17 cellular contexts compared by ENCODE assay signal in genomic region chr15:85700767-85701166, GRCh38.
A peak's percentile ranks its signal among the peaks of the same experiment; 100 is the strongest.
DNase-seq lines count a peak whose midpoint lies in the region; ATAC-seq and TF ChIP-seq lines count a peak whose summit lies in the region.
"Had no signal": no experiment of that assay in that cellular context is flagged by ENCODE, and none has a peak within 500 bp of the region (broad histone marks: within the 10 kb centered on the region; RNA-seq: fewer than 3 reads in every experiment).

No MANE protein-coding gene starts in this region.

- DNase-seq in activated naive CD4-positive, alpha-beta T cell treated with anti-CD3 and anti-CD28 coated beads, Interleukin-2, amount 10 ng/mL, durations not matched to agents 7 days and 5 days, result no peak
- DNase-seq in activated naive CD4-positive, alpha-beta T cell treated with anti-CD3 and anti-CD28 coated beads, Interleukin-2, amount 50 U/mL, for 16 hours, result no peak
- DNase-seq in endothelial cell (ENCODE audit: low spot score) (no peak), thyroid gland (no peak), left colon (no peak), ecto neural progenitor cell (ENCODE audit: low spot score) (no peak)
- no peak for DNase-seq in activated CD8-positive, alpha-beta memory T cell treated with anti-CD3 and anti-CD28 coated beads, Interleukin-2, amount 50 U/mL, for 48 hours
- DNase-seq: H9; hippocampal formation; midbrain; NCI-H146; NCI-H2227 treated with DMSO at 0.1 percent for 48 hours; nucleus accumbens; RPMI8226; stimulated activated naive CD4-positive, alpha-beta T cell treated with Interleukin-2 at 50 U/mL for 16 hours; trophoblast cell had no signal

- H3K4me3 Mint-ChIP-seq in activated naive CD4-positive, alpha-beta T cell treated with anti-CD3 and anti-CD28 coated beads, Interleukin-2, amount 10 ng/mL, durations not matched to agents 7 days and 5 days, result no peak overlapping the region
- H3K4me3 Mint-ChIP-seq in endothelial cell (ENCODE audit: unreplicated experiment), result no peak overlapping the region
- H3K4me3 Mint-ChIP-seq: H9 had no signal

- H3K27me3 Mint-ChIP-seq in activated naive CD4-positive, alpha-beta T cell treated with anti-CD3 and anti-CD28 coated beads, Interleukin-2, amount 10 ng/mL, durations not matched to agents 7 days and 5 days, result no peaks in the 10 kb centered on the region
- H3K27me3 Mint-ChIP-seq in endothelial cell (ENCODE audit: unreplicated experiment), result peaks cover 9% of the 10 kb centered on the region

- H3K4me2 ChIP-seq in OCI-LY1 (ENCODE audit: low read length), result no peak overlapping the region

- H3K9me3 Mint-ChIP-seq in activated naive CD4-positive, alpha-beta T cell treated with anti-CD3 and anti-CD28 coated beads, Interleukin-2, amount 10 ng/mL, durations not matched to agents 7 days and 5 days, result no peaks in the 10 kb centered on the region
- H3K9me3 Mint-ChIP-seq in endothelial cell (ENCODE audit: unreplicated experiment), result no peaks in the 10 kb centered on the region
- H3K9me3 Mint-ChIP-seq: H9 had no signal

- no peak overlapping the region for H2AFZ ChIP-seq in OCI-LY1 (ENCODE audit: low read length)

- no peak overlapping the region for H3K4me3 ChIP-seq in OCI-LY1 (ENCODE audit: low read depth, low read length, poor library complexity, severe bottlenecking)
- H3K4me3 ChIP-seq in thyroid gland (replicated peaks in 1 of 3), result no peak overlapping the region

- peak overlapping the region; percentile 76 for H3K27ac Mint-ChIP-seq in activated naive CD4-positive, alpha-beta T cell treated with anti-CD3 and anti-CD28 coated beads, Interleukin-2, amount 10 ng/mL, durations not matched to agents 7 days and 5 days
- H3K27ac Mint-ChIP-seq in endothelial cell (ENCODE audit: unreplicated experiment), result peak overlapping the region; percentile 59
- H3K27ac Mint-ChIP-seq: H9 had no signal

- peak overlapping the region; percentile 91 for H3K27ac ChIP-seq in OCI-LY1 (ENCODE audit: low read depth, low read length, poor library complexity, severe bottlenecking)
- H3K27ac ChIP-seq in thyroid gland, result peak overlapping the region in 2 of 3 donors; percentile 2 to 100

- WGBS in thyroid gland, 2 donors, result 92 to 93% methylated on average over 3 of the region's 3 CpGs

- no peak for TF ChIP-seq POLR2A in thyroid gland (IDR thresholded peaks at IDR 0.05)

- H3F3A ChIP-seq in OCI-LY1 (ENCODE audit: insufficient read depth, low read length), result 0 out of 2 replicates have a peak, but pooled peaks cover 5% of the 10 kb centered on the region

- intact Hi-C loops in thyroid gland (cut with DNase I), result no loop called here
- intact Hi-C loops in left colon (cut with DNase I, micrococcal nuclease), result no loop called here

- no peaks in the 10 kb centered on the region for H4K20me1 ChIP-seq in OCI-LY1 (ENCODE audit: insufficient read depth, low read length)

- H3K9me3 ChIP-seq in OCI-LY1 (ENCODE audit: low read length) (no peaks in the 10 kb centered on the region), thyroid gland (no peaks in the 10 kb centered on the region)

- H3K36me3 ChIP-seq in OCI-LY1 (ENCODE audit: insufficient read depth, low read length) (peaks cover 35% of the 10 kb centered on the region), thyroid gland (peaks cover 6 to 10% of the 10 kb centered on the region in 2 donors)

- H3K79me2 ChIP-seq in OCI-LY1 (ENCODE audit: insufficient read depth, low read length), result peaks cover 23% of the 10 kb centered on the region

- H3K9ac ChIP-seq in OCI-LY1 (ENCODE audit: low read length), result no peak overlapping the region

- H3K27me3 ChIP-seq in OCI-LY1 (ENCODE audit: insufficient read depth, low read length), result no peaks in the 10 kb centered on the region
- no peaks in the 10 kb centered on the region for H3K27me3 ChIP-seq in thyroid gland

- H3K9me2 ChIP-seq in OCI-LY1 (ENCODE audit: low read depth, low read length), result no peaks in the 10 kb centered on the region

- CTCF ChIA-PET in activated naive CD4-positive, alpha-beta T cell treated with anti-CD3 and anti-CD28 coated beads, Interleukin-2, amount 10 ng/mL, durations not matched to agents 7 days and 5 days (lab: Charles Lee), result no interaction called here

- H3K4me1 ChIP-seq in OCI-LY1 (ENCODE audit: insufficient read depth, low read length, severe bottlenecking) (peaks cover 56% of the 10 kb centered on the region), thyroid gland (peaks cover 42% of the 10 kb centered on the region in 2 donors)

- TF ChIP-seq CTCF in OCI-LY1 (IDR thresholded peaks at IDR 0.05; ENCODE audit: low read length) (no peak), endothelial cell (IDR thresholded peaks at IDR 0.05; ENCODE audit: unreplicated experiment) (no peak), thyroid gland (IDR thresholded peaks at IDR 0.05) (no peak)

- no peak for ATAC-seq in left colon

- H3K4me1 Mint-ChIP-seq in activated naive CD4-positive, alpha-beta T cell treated with anti-CD3 and anti-CD28 coated beads, Interleukin-2, amount 10 ng/mL, durations not matched to agents 7 days and 5 days, result peaks cover 50% of the 10 kb centered on the region
- peaks cover 31% of the 10 kb centered on the region for H3K4me1 Mint-ChIP-seq in endothelial cell (ENCODE audit: unreplicated experiment)

- H3K36me3 Mint-ChIP-seq in activated naive CD4-positive, alpha-beta T cell treated with anti-CD3 and anti-CD28 coated beads, Interleukin-2, amount 10 ng/mL, durations not matched to agents 7 days and 5 days, result peaks cover 44% of the 10 kb centered on the region
- H3K36me3 Mint-ChIP-seq in endothelial cell (ENCODE audit: low read depth, unreplicated experiment), result peaks cover 11% of the 10 kb centered on the region
